ENCODE assay signal across 8 cellular contexts in genomic region chr12:122835693-122836026, GRCh38. TPM values are rescaled to one million over a fixed set of nuclear protein-coding genes. Genes with fewer than 3 reads are reported as not detected.
A peak's percentile ranks its signal among the peaks of the same experiment; 100 is the strongest.
DNase-seq lines count a peak whose midpoint lies in the region; ATAC-seq lines count a peak whose summit lies in the region.

No MANE protein-coding gene starts in this region.

- CTCF ChIA-PET in naive thymus-derived CD4-positive, alpha-beta T cell (lab: Charles Lee) = interaction anchor here (0.8 to 1.5 kb wide), 3 partner anchors 42 to 120 kb away, joined by 3 to 6 read pairs (median 5); no protein-coding TSS in a partner anchor

- peaks cover 20% of the 10 kb centered on the region for H3K4me1 ChIP-seq in CD4-positive, CD25-positive, alpha-beta regulatory T cell (ENCODE audit: control insufficient read depth, insufficient read depth, low read length, poor library complexity, severe bottlenecking)
- peaks cover 0 to 13% of the 10 kb centered on the region in 2 donors for H3K4me1 ChIP-seq in naive thymus-derived CD4-positive, alpha-beta T cell (ENCODE audit: control insufficient read depth in 2 of 2, insufficient read depth in 2 of 2, low read length in 2 of 2)

- DNase-seq in CD4-positive, CD25-positive, alpha-beta regulatory T cell = peak in 2 of 3 donors; percentile 19 to 24
- DNase-seq in SK-N-MC (ENCODE audit: low read depth, low spot score) (no peak), epithelial cell of prostate (ENCODE audit: low read depth, low spot score) (no peak), GM03348 (ENCODE audit: low spot score) (no peak), HPDE6-E6E7 (ENCODE audit: extremely low spot score) (no peak), NCI-H1092 treated with DMSO at 0.1 percent for 48 hours (lab: John Stamatoyannopoulos, UW) (no peak)
- peak in 2 of 9 donors; percentile 37 to 57 for DNase-seq in naive thymus-derived CD4-positive, alpha-beta T cell

- ATAC-seq in CD4-positive, CD25-positive, alpha-beta regulatory T cell (ENCODE audit: low read depth in 2 of 2) = peak; percentile 28 to 41
- ATAC-seq in GM21723 (IDR thresholded peaks at IDR 0.05; ENCODE audit: unreplicated experiment) = peak; percentile 45
- peak; percentile 33 for ATAC-seq in naive thymus-derived CD4-positive, alpha-beta T cell

- H3K36me3 Mint-ChIP-seq in CD4-positive, CD25-positive, alpha-beta regulatory T cell = no peaks in the 10 kb centered on the region
- H3K36me3 Mint-ChIP-seq in naive thymus-derived CD4-positive, alpha-beta T cell = peaks cover 0 to 13% (median 3%) of the 10 kb centered on the region in 5 donors

- POLR2A ChIA-PET in naive thymus-derived CD4-positive, alpha-beta T cell (lab: Charles Lee) = interaction anchor here (0.7 to 3.0 kb wide), 17 partner anchors 9 to 767 kb away, joined by 3 to 19 read pairs (median 4); partner anchors contain the start of genes ABCB9, MPHOSPH9, MTRFR and OGFOD2

- H3K4me1 Mint-ChIP-seq in CD4-positive, CD25-positive, alpha-beta regulatory T cell = peaks cover 0 to 55% (median 27%) of the 10 kb centered on the region in 4 donors
- peaks cover 30 to 60% (median 54%) of the 10 kb centered on the region in 7 donors for H3K4me1 Mint-ChIP-seq in naive thymus-derived CD4-positive, alpha-beta T cell

- H3K27me3 Mint-ChIP-seq in CD4-positive, CD25-positive, alpha-beta regulatory T cell = peaks cover 29% of the 10 kb centered on the region
- H3K27me3 Mint-ChIP-seq in naive thymus-derived CD4-positive, alpha-beta T cell = peaks cover 0 to 23% (median 0%) of the 10 kb centered on the region in 5 donors

- H3K27ac ChIP-seq in CD4-positive, CD25-positive, alpha-beta regulatory T cell (ENCODE audit: insufficient read depth, low read length, poor library complexity, severe bottlenecking) = peak overlapping the region; percentile 60
- H3K27ac ChIP-seq in SK-N-MC (no peak overlapping the region), epithelial cell of prostate (peak overlapping the region; percentile 74)
- H3K27ac ChIP-seq in naive thymus-derived CD4-positive, alpha-beta T cell (ENCODE audit: low read depth, low read length) = peak overlapping the region; percentile 74

- no peaks in the 10 kb centered on the region for H3K36me3 ChIP-seq in CD4-positive, CD25-positive, alpha-beta regulatory T cell (ENCODE audit: control insufficient read depth, insufficient read depth, low read length)
- H3K36me3 ChIP-seq in SK-N-MC (ENCODE audit: insufficient read depth, low read length) = no peaks in the 10 kb centered on the region
- peaks cover 0 to 16% (median 0%) of the 10 kb centered on the region in 3 experiments for H3K36me3 ChIP-seq in naive thymus-derived CD4-positive, alpha-beta T cell (ENCODE audit: control insufficient read depth in 2 of 3, insufficient read depth in 3 of 3, low read length in 3 of 3)

- H3K9ac ChIP-seq in SK-N-MC (ENCODE audit: insufficient read length) = peak overlapping the region; percentile 51

- intact Hi-C loops in naive thymus-derived CD4-positive, alpha-beta T cell (cut with micrococcal nuclease) = loop anchor here (1.0 to 5.0 kb wide), 7 partner anchors 9 to 308 kb away; partner anchors contain the start of genes CCDC62 (in 1 of the 2), DENR (in 1 of the 2) and KNTC1 (in 1 of the 2)

- H3K27me3 ChIP-seq in CD4-positive, CD25-positive, alpha-beta regulatory T cell (ENCODE audit: control insufficient read depth, insufficient read depth, low read length) = no peaks in the 10 kb centered on the region
- no peaks in the 10 kb centered on the region for H3K27me3 ChIP-seq in naive thymus-derived CD4-positive, alpha-beta T cell (ENCODE audit: control insufficient read depth in 2 of 2, insufficient read depth in 2 of 2, low read length in 2 of 2)

- no peaks in the 10 kb centered on the region for H3K9me3 ChIP-seq in CD4-positive, CD25-positive, alpha-beta regulatory T cell (ENCODE audit: control insufficient read depth in 2 of 2, low read length in 2 of 2)
- H3K9me3 ChIP-seq in SK-N-MC (ENCODE audit: low read depth, low read length) = no peaks in the 10 kb centered on the region
- no peaks in the 10 kb centered on the region for H3K9me3 ChIP-seq in naive thymus-derived CD4-positive, alpha-beta T cell (ENCODE audit: control insufficient read depth in 2 of 3, low read length in 3 of 3)

- H3K4me3 Mint-ChIP-seq in CD4-positive, CD25-positive, alpha-beta regulatory T cell = peak overlapping the region in 3 of 4 donors; percentile 89 to 97 (median 96)
- peak overlapping the region in 8 of 10 donors; percentile 90 to 99 (median 96) for H3K4me3 Mint-ChIP-seq in naive thymus-derived CD4-positive, alpha-beta T cell

- no peak overlapping the region for H3K4me3 ChIP-seq in CD4-positive, CD25-positive, alpha-beta regulatory T cell (ENCODE audit: low read depth, low read length)
- H3K4me3 ChIP-seq in SK-N-MC = peak overlapping the region; percentile 80
- H3K4me3 ChIP-seq in naive thymus-derived CD4-positive, alpha-beta T cell (ENCODE audit: low read length) = peak overlapping the region; percentile 96

- peaks cover 0 to 3% (median 0%) of the 10 kb centered on the region in 7 donors for H3K9me3 Mint-ChIP-seq in CD4-positive, CD25-positive, alpha-beta regulatory T cell
- H3K9me3 Mint-ChIP-seq in naive thymus-derived CD4-positive, alpha-beta T cell = peaks cover 0 to 3% (median 0%) of the 10 kb centered on the region in 11 donors

- H3K27ac Mint-ChIP-seq in CD4-positive, CD25-positive, alpha-beta regulatory T cell = no peak overlapping the region
- H3K27ac Mint-ChIP-seq in naive thymus-derived CD4-positive, alpha-beta T cell = peak overlapping the region in 6 of 9 donors; percentile 94 to 99 (median 96)

RNA-seq across cellular contexts. Expression of gene HIP1R, which starts 0.4 kb away (rescaled TPM):
- 56.0 TPM for total RNA-seq in CD4-positive, CD25-positive, alpha-beta regulatory T cell
- polyA plus RNA-seq in CD4-positive, CD25-positive, alpha-beta regulatory T cell = 1 to 10 TPM; 3.8 to 7.0 (median 4.7) TPM
- 100 to 1,000 TPM in 3 of 5 experiments, 10 to 100 TPM in 2; 25.8 to 162 (median 111) TPM for total RNA-seq in naive thymus-derived CD4-positive, alpha-beta T cell
- polyA plus RNA-seq in naive thymus-derived CD4-positive, alpha-beta T cell = 10 to 100 TPM in 1 of 2 donors, 1 to 10 TPM in 1; 7.0 to 25.3 TPM

Comparison
In these comparisons a context has a peak if more than half of its experiments do, and no peak if none do; other contexts are left out.
1. DNase-seq: peak in CD4-positive, CD25-positive, alpha-beta regulatory T cell (2 of 3); none in SK-N-MC (single experiment), epithelial cell of prostate (single experiment), GM03348 (single experiment), HPDE6-E6E7 (single experiment) and NCI-H1092 treated with DMSO at 0.1 percent for 48 hours (single experiment).
2. H3K27ac Mint-ChIP-seq: peak in naive thymus-derived CD4-positive, alpha-beta T cell (6 of 9); none in CD4-positive, CD25-positive, alpha-beta regulatory T cell (0 of 3).
3. Peak in every context shown above with its lines, with median percentiles within 50 percentile points of each other: ATAC-seq.